ENCODE assay signal across 21 cellular contexts in genomic region chrX:79400618-79401017, GRCh38. TPM values are rescaled to one million over a fixed set of nuclear protein-coding genes. Genes with fewer than 3 reads are reported as not detected.
A peak's percentile ranks its signal among the peaks of the same experiment; 100 is the strongest.
DNase-seq lines count a peak whose midpoint lies in the region; ATAC-seq, FAIRE-seq and TF ChIP-seq lines count a peak whose summit lies in the region.
"Had no signal": no experiment of that assay in that cellular context is flagged by ENCODE, and none has a peak within 500 bp of the region (broad histone marks: within the 10 kb centered on the region; RNA-seq: fewer than 3 reads in every experiment).

No MANE protein-coding gene starts in this region.

- no peak for TF ChIP-seq CTCF in upper lobe of right lung (IDR thresholded peaks at IDR 0.05)

- H3K4me1 ChIP-seq in small intestine (ENCODE audit: control insufficient read depth in 2 of 2, insufficient read depth in 1 of 2, low read depth in 1 of 2, low read length in 1 of 2) (no peaks in the 10 kb centered on the region), upper lobe of right lung (no peaks in the 10 kb centered on the region)

- H3K36me3 ChIP-seq in small intestine (ENCODE audit: control insufficient read depth in 2 of 2, insufficient read depth in 2 of 2, low read length in 2 of 2) (no peaks in the 10 kb centered on the region), upper lobe of right lung (no peaks in the 10 kb centered on the region)

- POLR2A ChIA-PET in T-cell (lab: Charles Lee) = no interaction called here

- H3K27me3 Mint-ChIP-seq in activated naive CD4-positive, alpha-beta T cell treated with anti-CD3 and anti-CD28 coated beads, Interleukin-2, amount 10 ng/mL, durations not matched to agents 7 days and 5 days = no peaks in the 10 kb centered on the region
- peaks cover 0 to 11% of the 10 kb centered on the region in 2 donors for H3K27me3 Mint-ChIP-seq in T-cell

- peak; percentile 61 for FAIRE-seq in colon (lab: Jason Lieb, UNC)
- FAIRE-seq in small intestine (lab: Jason Lieb, UNC) = no peak
- FAIRE-seq: A204.1, HepG2 had no signal

- H3K27me3 ChIP-seq in small intestine (ENCODE audit: control insufficient read depth in 2 of 2, insufficient read depth in 2 of 2, low read length in 2 of 2) (no peaks in the 10 kb centered on the region), upper lobe of right lung (no peaks in the 10 kb centered on the region)

- H3K4me1 Mint-ChIP-seq in activated naive CD4-positive, alpha-beta T cell treated with anti-CD3 and anti-CD28 coated beads, Interleukin-2, amount 10 ng/mL, durations not matched to agents 7 days and 5 days = peaks cover 18% of the 10 kb centered on the region
- H3K4me1 Mint-ChIP-seq in T-cell = peaks cover 14 to 23% (median 20%) of the 10 kb centered on the region in 3 donors

- DNase-seq in activated naive CD4-positive, alpha-beta T cell treated with anti-CD3 and anti-CD28 coated beads, Interleukin-2, amount 10 ng/mL, durations not matched to agents 7 days and 5 days = no peak
- no peak for DNase-seq in activated naive CD4-positive, alpha-beta T cell treated with anti-CD3 and anti-CD28 coated beads, Interleukin-2, amount 50 U/mL, for 16 hours
- DNase-seq in T-cell (no peak), small intestine (peak; percentile 5), upper lobe of right lung (no peak), left lobe of liver (ENCODE audit: low spot score) (no peak)
- DNase-seq: C1 segment of cervical spinal cord, EL, GOT3, NCI-H1048, NCI-H1436 treated with DMSO at 0.1 percent for 48 hours, NCI-H2081, NCI-H510A, NCI-H774, PC-3 had no signal

- H3K9me3 Mint-ChIP-seq in activated naive CD4-positive, alpha-beta T cell treated with anti-CD3 and anti-CD28 coated beads, Interleukin-2, amount 10 ng/mL, durations not matched to agents 7 days and 5 days = peaks cover 10% of the 10 kb centered on the region
- H3K9me3 Mint-ChIP-seq in T-cell = peaks cover 0 to 6% (median 2%) of the 10 kb centered on the region in 3 donors

- H3K27ac ChIP-seq in small intestine (ENCODE audit: low read depth in 1 of 2, low read length in 1 of 2) (no peak overlapping the region), upper lobe of right lung (no peak overlapping the region)
- H3K27ac ChIP-seq: KMS-11, RWPE1 had no signal

- intact Hi-C loops in upper lobe of right lung (cut with DNase I) = no loop called here

- H3K27ac Mint-ChIP-seq in activated naive CD4-positive, alpha-beta T cell treated with anti-CD3 and anti-CD28 coated beads, Interleukin-2, amount 10 ng/mL, durations not matched to agents 7 days and 5 days = peak overlapping the region; percentile 74
- peak overlapping the region; percentile 73 to 88 for H3K27ac Mint-ChIP-seq in T-cell

- H3K4me3 Mint-ChIP-seq in activated naive CD4-positive, alpha-beta T cell treated with anti-CD3 and anti-CD28 coated beads, Interleukin-2, amount 10 ng/mL, durations not matched to agents 7 days and 5 days = no peak overlapping the region
- H3K4me3 Mint-ChIP-seq in T-cell = peak overlapping the region in 1 of 3 donors; percentile 46

- 51 to 69% (median 69%) methylated on average over 4 of the region's 4 CpGs for WGBS in small intestine, 3 donors

- H3K4me3 ChIP-seq in small intestine (ENCODE audit: low read depth in 1 of 2, low read length in 2 of 2) (no peak overlapping the region), upper lobe of right lung (no peak overlapping the region)

- ATAC-seq in T-cell (replicated peaks in 1 of 4) (peak in 3 of 4 experiments; percentile 47 to 84 (median 73)), upper lobe of right lung (no peak), left lobe of liver (no peak)
- ATAC-seq: HepG2, PC-3 had no signal

- CTCF ChIA-PET in activated naive CD4-positive, alpha-beta T cell treated with anti-CD3 and anti-CD28 coated beads, Interleukin-2, amount 10 ng/mL, durations not matched to agents 7 days and 5 days (lab: Charles Lee) = no interaction called here
- CTCF ChIA-PET in T-cell (lab: Charles Lee) = no interaction called here

- H3K9me3 ChIP-seq in small intestine (ENCODE audit: control insufficient read depth, low read depth) (no peaks in the 10 kb centered on the region), upper lobe of right lung (no peaks in the 10 kb centered on the region)

- peaks cover 13% of the 10 kb centered on the region for H3K36me3 Mint-ChIP-seq in activated naive CD4-positive, alpha-beta T cell treated with anti-CD3 and anti-CD28 coated beads, Interleukin-2, amount 10 ng/mL, durations not matched to agents 7 days and 5 days
- peaks cover 4% of the 10 kb centered on the region for H3K36me3 Mint-ChIP-seq in T-cell

RNA-seq across cellular contexts. Expression of gene ITM2A, which starts 33.5 kb away (rescaled TPM):
- total RNA-seq in T-cell (100 to 1,000 TPM; 102 to 163 (median 122) TPM), upper lobe of right lung (44.4 TPM), left lobe of liver (2.2 TPM)
- polyA plus RNA-seq in small intestine = 10 to 100 TPM in 1 of 3 donors, 1 to 10 TPM in 2; 1.3 to 24.3 (median 5.9) TPM
- total RNA-seq: HepG2, M059J, PC-3 had no signal
- polyA plus RNA-seq: HepG2 had no signal

Comparison
In these comparisons a context has a peak if more than half of its experiments do, and no peak if none do; other contexts are left out.
1. ATAC-seq: peak in T-cell (3 of 4); none in upper lobe of right lung (single experiment) and left lobe of liver (single experiment).
2. RNA of gene ITM2A, which starts 33.5 kb away (total RNA-seq): 102 to 163 TPM in T-cell and 44.4 TPM in upper lobe of right lung (single experiment); 2.2 TPM in left lobe of liver (single experiment); every median in the first group is over 10 times any median in the second.